26 cellular contexts compared by ENCODE assay signal in the genomic region with DNA sequence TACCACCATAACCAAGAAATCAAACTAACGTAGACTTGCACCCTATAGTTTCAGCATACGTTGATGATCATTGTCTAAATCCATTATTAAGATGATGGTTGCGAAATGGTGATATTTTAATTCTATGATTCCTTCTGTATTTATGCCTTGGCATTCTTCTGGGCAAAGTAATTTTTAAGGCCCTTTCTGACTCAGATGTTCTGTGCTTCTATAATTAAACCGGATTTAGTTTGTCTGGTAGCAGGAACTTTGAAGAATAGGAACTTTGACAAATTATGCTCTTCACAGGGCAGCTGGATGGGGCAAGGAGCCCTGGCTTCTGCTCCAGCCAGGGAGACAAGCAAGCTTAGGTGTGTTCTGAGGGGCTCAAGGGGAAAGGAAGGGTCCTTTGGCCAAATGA. TPM values are rescaled to one million over a fixed set of nuclear protein-coding genes. Genes with fewer than 3 reads are reported as not detected.
"Had no signal": no experiment of that assay in that cellular context is flagged by ENCODE, and none has a peak within 500 bp of the region (broad histone marks: within the 10 kb centered on the region; RNA-seq: fewer than 3 reads in every experiment).

No MANE protein-coding gene starts in this region.

- H3K9ac ChIP-seq: KMS-11 had no signal

- ATAC-seq: activated CD4-positive, CD25-positive, alpha-beta regulatory T cell treated with anti-CD3 and anti-CD28 coated beads, Interleukin-2, amount 50 U/mL, for 24 hours; activated CD8-positive, alpha-beta T cell treated with anti-CD3 and anti-CD28 coated beads for 36 hours; activated T-cell treated with anti-CD3 and anti-CD28 coated beads, Interleukin-2, amount 50 U/mL, for 72 hours; Panc1 had no signal

- H3K9me3 ChIP-seq: SJCRH30 had no signal

- H3K27ac Mint-ChIP-seq: activated CD8-positive, alpha-beta T cell treated with anti-CD3 and anti-CD28 coated beads for 36 hours; activated T-cell treated with anti-CD3 and anti-CD28 coated beads, Interleukin-2, amount 50 U/mL, for 72 hours; activated T-helper 2 cell treated with anti-CD3 and anti-CD28 coated beads, Interferon-gamma antibody, Interleukin-2, Interleukin-4, amounts not matched to agents 10 μg/mL and 5 μg/mL and 100 μg/mL, durations not matched to agents 14 hours and 24 hours and 36 hours; T-helper 1 cell treated with Interleukin-12 subunit alpha and Interleukin-12 subunit beta and Interleukin-4 antibody, amounts not matched to agents 30 μg/mL and 1 μg/mL, for 36 hours had no signal

- H3K27me3 ChIP-seq: brain microvascular endothelial cell, cardiac muscle cell, SJCRH30 had no signal

- H3K4me3 Mint-ChIP-seq: activated CD8-positive, alpha-beta T cell treated with anti-CD3 and anti-CD28 coated beads for 36 hours; activated T-cell treated with anti-CD3 and anti-CD28 coated beads, Interleukin-2, amount 50 U/mL, for 72 hours; T-helper 1 cell treated with Interleukin-12 subunit alpha and Interleukin-12 subunit beta and Interleukin-4 antibody, amounts not matched to agents 30 μg/mL and 1 μg/mL, for 36 hours had no signal

- H3K36me3 ChIP-seq: brain microvascular endothelial cell, cardiac muscle cell, SJCRH30 had no signal

- H3K27ac ChIP-seq: brain microvascular endothelial cell, cardiac muscle cell, KMS-11, SJCRH30 had no signal

- H3K4me2 ChIP-seq: KMS-11 had no signal

- H3K9me3 Mint-ChIP-seq: activated CD8-positive, alpha-beta T cell treated with anti-CD3 and anti-CD28 coated beads for 36 hours; activated T-cell treated with anti-CD3 and anti-CD28 coated beads, Interleukin-2, amount 50 U/mL, for 72 hours; activated T-helper 2 cell treated with anti-CD3 and anti-CD28 coated beads, Interferon-gamma antibody, Interleukin-2, Interleukin-4, amounts not matched to agents 10 μg/mL and 5 μg/mL and 100 μg/mL, durations not matched to agents 14 hours and 24 hours and 36 hours; T-helper 1 cell treated with Interleukin-12 subunit alpha and Interleukin-12 subunit beta and Interleukin-4 antibody, amounts not matched to agents 30 μg/mL and 1 μg/mL, for 36 hours had no signal

- H3K4me3 ChIP-seq: cardiac muscle cell, SJCRH30 had no signal

- DNase-seq: activated CD4-positive, alpha-beta T cell treated with anti-CD3 and anti-CD28 coated beads for 4 hours; activated CD8-positive, alpha-beta memory T cell treated with anti-CD3 and anti-CD28 coated beads, Interleukin-2, amount 50 U/mL, for 4 hours; activated CD8-positive, alpha-beta T cell treated with anti-CD3 and anti-CD28 coated beads for 36 hours; activated gamma-delta T cell treated with Interleukin-2 at 50 U/mL for 16 hours; activated naive CD4-positive, alpha-beta T cell treated with anti-CD3 and anti-CD28 coated beads, Interleukin-2, amount 50 U/mL, for 16 hours; activated T-cell treated with anti-CD3 and anti-CD28 coated beads, Interleukin-2, amount 50 U/mL, for 72 hours; amygdala; brain microvascular endothelial cell; MM.1S; NCI-H1105; NCI-H1436; NCI-H1694 treated with DMSO at 0.1 percent for 48 hours; NCI-H2029 treated with DMSO at 0.1 percent for 48 hours; NCI-H510A treated with DMSO at 0.1 percent for 48 hours; NCI-H69; NK-92 treated with Interleukin-12 subunit alpha and Interleukin-12 subunit beta, amount 100 ng/mL, for 24 hours; OCI-M1; Right ventricle myocardium superior; RPMI8226; SJCRH30 had no signal

RNA-seq across cellular contexts. Expression of a gene that starts 23.8 kb away (rescaled TPM):
- total RNA-seq: activated CD8-positive, alpha-beta T cell treated with anti-CD3 and anti-CD28 coated beads for 36 hours; activated T-helper 2 cell treated with anti-CD3 and anti-CD28 coated beads, Interferon-gamma antibody, Interleukin-2, Interleukin-4, amounts not matched to agents 10 μg/mL and 5 μg/mL and 100 μg/mL, durations not matched to agents 14 hours and 24 hours and 36 hours; Right ventricle myocardium superior had no signal
